24 cellular contexts compared by ENCODE assay signal in genomic region chr12:81327458-81327857, GRCh38.
DNase-seq lines count a peak whose midpoint lies in the region; FAIRE-seq and TF ChIP-seq lines count a peak whose summit lies in the region.
"Had no signal": no experiment of that assay in that cellular context is flagged by ENCODE, and none has a peak within 500 bp of the region (broad histone marks: within the 10 kb centered on the region; RNA-seq: fewer than 3 reads in every experiment).

No MANE protein-coding gene starts in this region.

- H3K4me3 Mint-ChIP-seq in neural crest cell = no peak overlapping the region
- H3K4me3 Mint-ChIP-seq: CD4-positive, alpha-beta memory T cell had no signal

- H3K27me3 Mint-ChIP-seq in neural crest cell (ENCODE audit: low read depth) = no peaks in the 10 kb centered on the region
- H3K27me3 Mint-ChIP-seq: CD4-positive, alpha-beta memory T cell had no signal

- no peaks in the 10 kb centered on the region for H3K9me3 Mint-ChIP-seq in neural crest cell

- H3K4me1 Mint-ChIP-seq in neural crest cell = no peaks in the 10 kb centered on the region
- H3K4me1 Mint-ChIP-seq: CD4-positive, alpha-beta memory T cell had no signal

- FAIRE-seq in colon (lab: Jason Lieb, UNC) = peak; percentile 28
- FAIRE-seq: A549 had no signal

- H3K27ac Mint-ChIP-seq in neural crest cell (ENCODE audit: unreplicated experiment) = no peak overlapping the region
- H3K27ac Mint-ChIP-seq: CD4-positive, alpha-beta memory T cell had no signal

- no peak overlapping the region for H3K27ac ChIP-seq in C4-2B
- H3K27ac ChIP-seq: A549; BLaER1 treated with 17β-estradiol and CSF1 and Interleukin-3, amounts not matched to agents 10 nM and 100 nM; GM23248; SJSA1 had no signal

- DNase-seq in NCI-H69 (lab: John Stamatoyannopoulos, UW) (peak; percentile 10), neural crest cell (ENCODE audit: low read depth, low spot score) (no peak), NCI-H2171 (lab: John Stamatoyannopoulos, UW) (no peak), OCI-M1 (lab: John Stamatoyannopoulos, UW) (no peak), GF-D8 (lab: John Stamatoyannopoulos, UW) (no peak)
- DNase-seq: AML-193; CD4-positive, alpha-beta memory T cell; COR-L47; GM23248; H7; KBM-7; MG63; NCI-H1417 treated with DMSO at 0.1 percent for 48 hours; NCI-H187; NCI-H2081 treated with DMSO at 0.1 percent for 48 hours; NCI-H524; NCI-H774; PC-3; Right ventricle myocardium superior had no signal

- TF ChIP-seq CTCF in C4-2B (conservative IDR thresholded peaks at IDR 0.05) = peak; percentile 9; the same call in 1 of the 2 replicates
- peak; percentile 51 for TF ChIP-seq CTCF in neural crest cell (conservative IDR thresholded peaks at IDR 0.05)

- H3K36me3 Mint-ChIP-seq in neural crest cell (ENCODE audit: low read depth) = no peaks in the 10 kb centered on the region
- H3K36me3 Mint-ChIP-seq: CD4-positive, alpha-beta memory T cell had no signal
